Comparison of ENCODE assay signal across 27 cellular contexts in the genomic region with DNA sequence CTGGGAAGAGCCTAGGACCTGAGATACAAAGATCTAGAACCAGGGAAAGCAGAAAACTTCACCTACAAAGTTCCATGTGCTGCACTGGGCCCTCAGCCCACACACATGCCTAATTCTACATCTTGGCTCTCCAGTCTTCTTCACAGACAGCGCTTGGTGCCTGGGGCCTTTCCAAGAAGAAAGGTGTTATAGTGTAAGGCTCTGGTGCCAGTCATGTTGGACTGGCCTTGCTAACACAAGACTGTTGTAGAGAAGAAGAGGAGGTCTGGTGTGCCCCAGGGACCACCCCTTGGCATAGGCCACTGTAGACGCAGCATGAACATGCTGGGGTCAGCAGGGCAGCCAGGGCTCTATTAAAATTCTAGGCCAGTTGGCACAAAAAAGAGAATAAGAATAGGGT.
DNase-seq lines count a peak whose midpoint lies in the region; ATAC-seq, FAIRE-seq and TF ChIP-seq lines count a peak whose summit lies in the region.
"Had no signal": no experiment of that assay in that cellular context is flagged by ENCODE, and none has a peak within 500 bp of the region (broad histone marks: within the 10 kb centered on the region; RNA-seq: fewer than 3 reads in every experiment).

No MANE protein-coding gene starts in this region.

- H3K4me2 ChIP-seq in endothelial cell of umbilical vein (ENCODE audit: insufficient read depth, low read length) (no peak overlapping the region), smooth muscle cell (no peak overlapping the region), OCI-LY7 (ENCODE audit: low read length) (no peak overlapping the region)

- H3K27me3 ChIP-seq in endothelial cell of umbilical vein (ENCODE audit: control insufficient read depth in 2 of 2, insufficient read depth in 2 of 2, low read length in 2 of 2): no peaks in the 10 kb centered on the region
- H3K27me3 ChIP-seq in smooth muscle cell (ENCODE audit: low read depth): no peaks in the 10 kb centered on the region
- H3K27me3 ChIP-seq in HAP-1 (ENCODE audit: low read depth): no peaks in the 10 kb centered on the region
- H3K27me3 ChIP-seq: sigmoid colon, uterus had no signal

- no peak for ATAC-seq in HG02938 (IDR thresholded peaks at IDR 0.05; ENCODE audit: unreplicated experiment)
- ATAC-seq: left colon, Panc1 had no signal

- H3K4me1 ChIP-seq in endothelial cell of umbilical vein (ENCODE audit: control insufficient read depth, extremely low read depth, insufficient read depth, low read length): peaks cover 65% of the 10 kb centered on the region
- H3K4me1 ChIP-seq in smooth muscle cell (ENCODE audit: low read depth): peaks cover 10% of the 10 kb centered on the region
- H3K4me1 ChIP-seq in OCI-LY7 (ENCODE audit: insufficient read depth, low read length, poor library complexity, severe bottlenecking): peaks cover 22% of the 10 kb centered on the region
- no peaks in the 10 kb centered on the region for H3K4me1 ChIP-seq in HAP-1

- H3K79me2 ChIP-seq in endothelial cell of umbilical vein (ENCODE audit: control insufficient read depth, insufficient read depth, low read length): no peaks in the 10 kb centered on the region
- no peaks in the 10 kb centered on the region for H3K79me2 ChIP-seq in smooth muscle cell (ENCODE audit: low read depth)
- no peaks in the 10 kb centered on the region for H3K79me2 ChIP-seq in OCI-LY7 (ENCODE audit: insufficient read depth, low read depth, low read length)

- no TSS peak for BruUV-seq in endothelial cell of umbilical vein (replicated peaks; lab: Mats Ljungman, UMichigan)
- BruUV-seq in OCI-LY7 (replicated peaks; lab: Mats Ljungman, UMichigan): no TSS peak

- H4K20me1 ChIP-seq in endothelial cell of umbilical vein (replicated peaks; ENCODE audit: control insufficient read depth, extremely low read depth, insufficient read depth, low read length) (no peaks in the 10 kb centered on the region), smooth muscle cell (ENCODE audit: low read depth) (no peaks in the 10 kb centered on the region), OCI-LY7 (ENCODE audit: insufficient read depth, low read length) (no peaks in the 10 kb centered on the region)

- H3K4me3 Mint-ChIP-seq in activated CD4-positive, alpha-beta memory T cell treated with anti-CD3 and anti-CD28 coated beads, Interleukin-2, amount 10 ng/mL, durations not matched to agents 7 days and 5 days: no peak overlapping the region
- H3K4me3 Mint-ChIP-seq in activated CD4-positive, alpha-beta memory T cell treated with anti-CD3 and anti-CD28 coated beads for 36 hours: no peak overlapping the region
- no peak overlapping the region for H3K4me3 Mint-ChIP-seq in IgD-negative memory B cell
- H3K4me3 Mint-ChIP-seq: CD4-positive, alpha-beta T cell had no signal

- no peak overlapping the region for H3K4me3 ChIP-seq in endothelial cell of umbilical vein (replicated peaks in 1 of 3; ENCODE audit: insufficient read depth in 1 of 3, low read depth in 1 of 3, low read length in 3 of 3)
- H3K4me3 ChIP-seq in smooth muscle cell: no peak overlapping the region
- H3K4me3 ChIP-seq in OCI-LY7 (ENCODE audit: low read depth, low read length, poor library complexity, severe bottlenecking): no peak overlapping the region
- no peak overlapping the region for H3K4me3 ChIP-seq in HAP-1
- H3K4me3 ChIP-seq: sigmoid colon, uterus had no signal

- H3K27me3 Mint-ChIP-seq in activated CD4-positive, alpha-beta memory T cell treated with anti-CD3 and anti-CD28 coated beads, Interleukin-2, amount 10 ng/mL, durations not matched to agents 7 days and 5 days: peaks cover 2% of the 10 kb centered on the region
- H3K27me3 Mint-ChIP-seq in activated CD4-positive, alpha-beta memory T cell treated with anti-CD3 and anti-CD28 coated beads for 36 hours: peaks cover 20% of the 10 kb centered on the region
- H3K27me3 Mint-ChIP-seq in IgD-negative memory B cell: peaks cover 3% of the 10 kb centered on the region
- H3K27me3 Mint-ChIP-seq: progenitor cell of endocrine pancreas had no signal

- in situ Hi-C loops in HAP-1 (cut with MboI; ENCODE audit: low sequenced_read_pairs): no loop called here

- no peak for FAIRE-seq in endothelial cell of umbilical vein (lab: Jason Lieb, UNC)
- FAIRE-seq: colon had no signal

- H3K4me1 Mint-ChIP-seq in activated CD4-positive, alpha-beta memory T cell treated with anti-CD3 and anti-CD28 coated beads, Interleukin-2, amount 10 ng/mL, durations not matched to agents 7 days and 5 days: peaks cover 46% of the 10 kb centered on the region
- peaks cover 18% of the 10 kb centered on the region for H3K4me1 Mint-ChIP-seq in activated CD4-positive, alpha-beta memory T cell treated with anti-CD3 and anti-CD28 coated beads for 36 hours (ENCODE audit: low read depth)
- peaks cover 27 to 50% (median 39%) of the 10 kb centered on the region in 3 donors for H3K4me1 Mint-ChIP-seq in IgD-negative memory B cell

- H3K27ac Mint-ChIP-seq in activated CD4-positive, alpha-beta memory T cell treated with anti-CD3 and anti-CD28 coated beads, Interleukin-2, amount 10 ng/mL, durations not matched to agents 7 days and 5 days: peak overlapping the region; percentile 7
- H3K27ac Mint-ChIP-seq in activated CD4-positive, alpha-beta memory T cell treated with anti-CD3 and anti-CD28 coated beads for 36 hours: no peak overlapping the region
- peak overlapping the region in 2 of 3 donors; percentile 99 to 100 for H3K27ac Mint-ChIP-seq in IgD-negative memory B cell
- H3K27ac Mint-ChIP-seq: CD4-positive, alpha-beta T cell; progenitor cell of endocrine pancreas had no signal

- H3K27ac ChIP-seq in endothelial cell of umbilical vein (ENCODE audit: insufficient read depth, low read depth, low read length) (peak overlapping the region; percentile 91), smooth muscle cell (ENCODE audit: low read depth) (peak overlapping the region; percentile 94), OCI-LY7 (ENCODE audit: low read depth, low read length, poor library complexity, severe bottlenecking) (no peak overlapping the region)

- CTCF ChIA-PET in activated CD4-positive, alpha-beta memory T cell treated with anti-CD3 and anti-CD28 coated beads, Interleukin-2, amount 10 ng/mL, durations not matched to agents 7 days and 5 days (lab: Charles Lee): no interaction called here
- CTCF ChIA-PET in activated CD4-positive, alpha-beta memory T cell treated with anti-CD3 and anti-CD28 coated beads for 36 hours (lab: Charles Lee): no interaction called here
- CTCF ChIA-PET in endothelial cell of umbilical vein (lab: Charles Lee): no interaction called here
- CTCF ChIA-PET in OCI-LY7 (lab: Charles Lee; ENCODE audit: unreplicated experiment): no interaction called here

- peaks cover 3% of the 10 kb centered on the region for H3K36me3 Mint-ChIP-seq in activated CD4-positive, alpha-beta memory T cell treated with anti-CD3 and anti-CD28 coated beads, Interleukin-2, amount 10 ng/mL, durations not matched to agents 7 days and 5 days (ENCODE audit: low read depth)
- H3K36me3 Mint-ChIP-seq in activated CD4-positive, alpha-beta memory T cell treated with anti-CD3 and anti-CD28 coated beads for 36 hours: no peaks in the 10 kb centered on the region
- H3K36me3 Mint-ChIP-seq in IgD-negative memory B cell: peaks cover 3% of the 10 kb centered on the region

- H3K36me3 ChIP-seq in endothelial cell of umbilical vein (ENCODE audit: control insufficient read depth in 2 of 2, extremely low read depth in 1 of 2, insufficient read depth in 2 of 2, low read length in 2 of 2): no peaks in the 10 kb centered on the region
- H3K36me3 ChIP-seq in smooth muscle cell (ENCODE audit: low read depth): no peaks in the 10 kb centered on the region
- H3K36me3 ChIP-seq in OCI-LY7 (ENCODE audit: insufficient read depth, low read length): no peaks in the 10 kb centered on the region
- no peaks in the 10 kb centered on the region for H3K36me3 ChIP-seq in HAP-1 (replicated peaks)
- H3K36me3 ChIP-seq: sigmoid colon, uterus had no signal

- H3K9me3 Mint-ChIP-seq in activated CD4-positive, alpha-beta memory T cell treated with anti-CD3 and anti-CD28 coated beads, Interleukin-2, amount 10 ng/mL, durations not matched to agents 7 days and 5 days: peaks cover 2% of the 10 kb centered on the region
- no peaks in the 10 kb centered on the region for H3K9me3 Mint-ChIP-seq in activated CD4-positive, alpha-beta memory T cell treated with anti-CD3 and anti-CD28 coated beads for 36 hours
- H3K9me3 Mint-ChIP-seq in IgD-negative memory B cell: peaks cover 0 to 1% (median 0%) of the 10 kb centered on the region in 3 donors
- H3K9me3 Mint-ChIP-seq: CD4-positive, alpha-beta T cell; T-helper 2 cell treated with Interferon-gamma antibody and Interleukin-4, amounts not matched to agents 5 μg/mL and 100 μg/mL, for 36 hours had no signal

- no peak overlapping the region for H3K9ac ChIP-seq in endothelial cell of umbilical vein (replicated peaks; ENCODE audit: extremely low read depth, insufficient read depth, low read length)
- H3K9ac ChIP-seq in smooth muscle cell (ENCODE audit: low read depth): no peak overlapping the region

- H3K9me1 ChIP-seq in endothelial cell of umbilical vein (replicated peaks; ENCODE audit: control insufficient read depth, extremely low read depth, insufficient read depth, low read length): no peaks in the 10 kb centered on the region

- intact Hi-C loops in activated CD4-positive, alpha-beta memory T cell treated with anti-CD3 and anti-CD28 coated beads for 36 hours (cut with micrococcal nuclease): loop anchor here (10.0 kb wide), 1 partner anchor 388 kb away; no protein-coding TSS in a partner anchor
- intact Hi-C loops in endothelial cell of umbilical vein (cut with micrococcal nuclease) (loop anchor here (5.0 to 10.0 kb wide), 5 partner anchors 249 to 1218 kb away; no protein-coding TSS in a partner anchor), OCI-LY7 (cut with micrococcal nuclease; ENCODE audit: unreplicated experiment) (no loop called here)

- H2AFZ ChIP-seq in endothelial cell of umbilical vein (ENCODE audit: low read depth, low read length) (no peak overlapping the region), smooth muscle cell (ENCODE audit: low read depth) (no peak overlapping the region), OCI-LY7 (ENCODE audit: low read length) (no peak overlapping the region)

- POLR2A ChIA-PET in activated CD4-positive, alpha-beta memory T cell treated with anti-CD3 and anti-CD28 coated beads, Interleukin-2, amount 10 ng/mL, durations not matched to agents 7 days and 5 days (lab: Charles Lee): no interaction called here
- POLR2A ChIA-PET in activated CD4-positive, alpha-beta memory T cell treated with anti-CD3 and anti-CD28 coated beads for 36 hours (lab: Charles Lee): no interaction called here
- POLR2A ChIA-PET in endothelial cell of umbilical vein (lab: Charles Lee): interaction anchor here (1.2 to 2.9 kb wide), 2 partner anchors 226 kb away, joined by 4 to 8 read pairs; a partner anchor contains a TSS
- POLR2A ChIA-PET in OCI-LY7 (lab: Charles Lee): no interaction called here

- DNase-seq in activated CD4-positive, alpha-beta memory T cell treated with anti-CD3 and anti-CD28 coated beads, Interleukin-2, amount 10 ng/mL, durations not matched to agents 7 days and 5 days: no peak
- no peak for DNase-seq in activated CD4-positive, alpha-beta memory T cell treated with anti-CD3 and anti-CD28 coated beads for 36 hours
- DNase-seq in endothelial cell of umbilical vein (ENCODE audit: low read depth, low spot score) (no peak), smooth muscle cell (lab: John Stamatoyannopoulos, UW; ENCODE audit: unreplicated experiment) (no peak), OCI-LY7 (ENCODE audit: low spot score) (no peak), HAP-1 (ENCODE audit: low spot score in 2 of 2) (no peak)
- DNase-seq: 8988T; activated gamma-delta T cell treated with Interleukin-2 at 50 U/mL for 16 hours; activated naive CD8-positive, alpha-beta T cell treated with anti-CD3 and anti-CD28 coated beads, Interleukin-2, amount 10 ng/mL, durations not matched to agents 7 days and 5 days; aorta; CD4-positive, alpha-beta T cell; DMS79 treated with DMSO at 0.1 percent for 48 hours; left colon; NCI-H1092 treated with DMSO at 0.1 percent for 48 hours; NCI-H187; NCI-H2171; NK-92 treated with Interleukin-12 subunit alpha and Interleukin-12 subunit beta, amount 100 ng/mL, for 24 hours; SIG-M5; sigmoid colon; stimulated activated CD4-positive, alpha-beta T cell treated with anti-CD3 and anti-CD28 coated beads, Interleukin-4, amount 100 ng/mL, for 24 hours; uterus had no signal

- dilution Hi-C loops in endothelial cell of umbilical vein (cut with MboI; ENCODE audit: extremely low pct_ligation_motif_present, low sequenced_read_pairs): no loop called here

- WGBS in smooth muscle cell (ENCODE audit: low lambda C conversion rate): 98% methylated on average over 2 of the region's 2 CpGs

- peaks cover 5% of the 10 kb centered on the region for H3F3A ChIP-seq in smooth muscle cell (ENCODE audit: low read depth)

- H3K9me3 ChIP-seq in endothelial cell of umbilical vein (replicated peaks; ENCODE audit: control insufficient read depth, insufficient read depth, low read length) (no peaks in the 10 kb centered on the region), smooth muscle cell (replicated peaks; ENCODE audit: low read depth) (no peaks in the 10 kb centered on the region), OCI-LY7 (ENCODE audit: low read length) (no peaks in the 10 kb centered on the region), HAP-1 (no peaks in the 10 kb centered on the region)
- H3K9me3 ChIP-seq: sigmoid colon, uterus had no signal

- H3K9me2 ChIP-seq in OCI-LY7 (ENCODE audit: insufficient read depth, low read length): no peaks in the 10 kb centered on the region

- TF ChIP-seq POLR2A in endothelial cell of umbilical vein (IDR thresholded peaks at IDR 0.05; ENCODE audit: low read depth, low read length): no peak

- no peak for TF ChIP-seq CTCF in endothelial cell of umbilical vein (IDR thresholded peaks at IDR 0.05; ENCODE audit: extremely low read depth in 1 of 2, insufficient read depth in 1 of 2, low read depth in 1 of 2, low read length in 2 of 2)
- no peak for TF ChIP-seq CTCF in smooth muscle cell (IDR thresholded peaks at IDR 0.05; ENCODE audit: borderline replicate concordance, insufficient read depth, poor library complexity, severe bottlenecking)
- no peak for TF ChIP-seq CTCF in OCI-LY7 (conservative IDR thresholded peaks at IDR 0.05; ENCODE audit: low read length)
